Comparison of ENCODE assay signal across 1 cellular context in genomic region chr1:117683571-117684285, GRCh38.
TF ChIP-seq lines count a peak whose summit lies in the region.

No MANE protein-coding gene starts in this region.

TF ChIP-seq in K562, 482 proteins besides CTCF, POLR2A, EP300 and RAD21 (continued from another document):
- TF ChIP-seq BCLAF1 (IDR thresholded peaks at IDR 0.05; ENCODE audit: borderline replicate concordance in 1 of 2, control insufficient read depth in 1 of 2, low read depth in 2 of 2, low read length in 1 of 2) (no peak), SIN3B (IDR thresholded peaks at IDR 0.05; ENCODE audit: low read depth) (no peak), ARHGAP35 (IDR thresholded peaks at IDR 0.05; ENCODE audit: partially characterized antibody) (no peak), ZBTB34 (CRISPR knock-in tag; IDR thresholded peaks at IDR 0.05) (no peak), POLR2B (IDR thresholded peaks at IDR 0.05; ENCODE audit: low read depth, partially characterized antibody) (no peak)
